20 cellular contexts compared by ENCODE assay signal in the genomic region with DNA sequence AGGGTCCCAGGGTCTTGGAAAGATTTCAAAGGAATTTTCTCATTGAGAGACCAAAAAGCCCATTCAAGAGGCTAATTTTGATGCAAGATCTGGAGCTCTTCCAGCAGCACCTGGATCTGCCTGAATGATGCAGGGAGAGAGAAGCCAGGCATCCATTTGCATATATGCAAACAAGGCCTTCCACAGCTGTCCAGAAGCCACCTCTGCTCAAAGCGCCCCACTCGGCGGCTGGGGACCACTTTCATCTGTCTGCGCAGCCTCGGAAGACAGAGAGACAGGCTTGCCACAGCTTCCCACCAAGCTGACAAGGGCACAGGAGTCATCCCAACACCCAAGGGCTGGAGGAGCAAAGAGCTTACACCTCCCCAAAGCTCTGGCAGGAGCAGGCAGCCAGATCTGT.
A peak's percentile ranks its signal among the peaks of the same experiment; 100 is the strongest.
DNase-seq lines count a peak whose midpoint lies in the region; ATAC-seq and TF ChIP-seq lines count a peak whose summit lies in the region.
"Had no signal": no experiment of that assay in that cellular context is flagged by ENCODE, and none has a peak within 500 bp of the region (broad histone marks: within the 10 kb centered on the region; RNA-seq: fewer than 3 reads in every experiment).

No MANE protein-coding gene starts in this region.

- ATAC-seq in GM21723 (IDR thresholded peaks at IDR 0.05; ENCODE audit: unreplicated experiment): peak; percentile 63
- ATAC-seq: activated CD8-positive, alpha-beta T cell treated with anti-CD3 and anti-CD28 coated beads, Interleukin-2, amount 10 ng/mL, durations not matched to agents 7 days and 5 days; activated naive CD4-positive, alpha-beta T cell treated with anti-CD3 and anti-CD28 coated beads, Interleukin-2, amount 50 U/mL, for 72 hours; activated T-cell treated with anti-CD3 and anti-CD28 coated beads, Interleukin-2, amount 50 U/mL, for 4 hours; HCT116; pancreas; PC-3 had no signal

- no peak overlapping the region; the same call in 1 of the 2 replicates for H3K4me3 ChIP-seq in Karpas-422 (ENCODE audit: low read length)
- no peak overlapping the region for H3K4me3 ChIP-seq in esophagus squamous epithelium
- H3K4me3 ChIP-seq: heart right ventricle, lung, pancreas, SJCRH30 had no signal

- H3K27me3 ChIP-seq in Karpas-422 (ENCODE audit: low read length): no peaks in the 10 kb centered on the region
- H3K27me3 ChIP-seq in esophagus squamous epithelium: peaks cover 0 to 22% (median 0%) of the 10 kb centered on the region in 4 donors
- H3K27me3 ChIP-seq: pancreas had no signal

- intact Hi-C loops in posterior vena cava (cut with DNase I): no loop called here
- intact Hi-C loops in esophagus squamous epithelium (cut with DNase I): no loop called here

- H3K9me2 ChIP-seq in Karpas-422 (replicated peaks; ENCODE audit: insufficient read depth, low read length): no peaks in the 10 kb centered on the region

- no peak overlapping the region for H3K27ac ChIP-seq in Karpas-422 (ENCODE audit: low read length)
- no peak overlapping the region for H3K27ac ChIP-seq in esophagus squamous epithelium
- H3K27ac ChIP-seq: heart right ventricle, pancreas, SJCRH30 had no signal

- no peak for TF ChIP-seq POLR2A in esophagus squamous epithelium (IDR thresholded peaks at IDR 0.05)

- DNase-seq in Karpas-422 (peak; percentile 80), posterior vena cava (ENCODE audit: low spot score) (peak; percentile 64), NCI-H187 treated with DMSO at 0.1 percent for 48 hours (lab: John Stamatoyannopoulos, UW) (no peak), esophagus squamous epithelium (lab: John Stamatoyannopoulos, UW) (no peak), NCI-H524 treated with DMSO at 0.1 percent for 48 hours (lab: John Stamatoyannopoulos, UW) (no peak)
- DNase-seq: activated CD8-positive, alpha-beta T cell treated with anti-CD3 and anti-CD28 coated beads, Interleukin-2, amount 10 ng/mL, durations not matched to agents 7 days and 5 days; activated T-cell treated with anti-CD3 and anti-CD28 coated beads, Interleukin-2, amount 50 U/mL, for 4 hours; heart right ventricle; IMR-90; NCI-H774; pancreas; PC-3; SJCRH30; stimulated activated CD4-positive, alpha-beta T cell treated with anti-CD3 and anti-CD28 coated beads, Interleukin-2, amount 100 ng/mL, for 24 hours; T-helper 2 cell had no signal

- H3K36me3 ChIP-seq in Karpas-422 (ENCODE audit: insufficient read depth, low read length) (no peaks in the 10 kb centered on the region), esophagus squamous epithelium (no peaks in the 10 kb centered on the region)
- H3K36me3 ChIP-seq: heart right ventricle, pancreas, SJCRH30 had no signal

- no peaks in the 10 kb centered on the region for H3K79me2 ChIP-seq in Karpas-422 (ENCODE audit: low read length)

- peak overlapping the region; percentile 9; the same call in 1 of the 2 replicates for H3K9ac ChIP-seq in Karpas-422 (ENCODE audit: low read length)

- H2AFZ ChIP-seq in Karpas-422 (ENCODE audit: low read length): no peak overlapping the region

- peaks cover 18% of the 10 kb centered on the region for H3K4me1 ChIP-seq in Karpas-422 (ENCODE audit: low read length)
- no peaks in the 10 kb centered on the region for H3K4me1 ChIP-seq in esophagus squamous epithelium
- H3K4me1 ChIP-seq: pancreas, SJCRH30 had no signal

- TF ChIP-seq CTCF in GM12873 (IDR thresholded peaks at IDR 0.05; ENCODE audit: insufficient read depth, low read depth, low read length, missing control alignments) (peak; percentile 20), esophagus squamous epithelium (IDR thresholded peaks at IDR 0.05) (no peak)

- H3K9me3 ChIP-seq in Karpas-422 (ENCODE audit: low read length) (no peaks in the 10 kb centered on the region), esophagus squamous epithelium (no peaks in the 10 kb centered on the region)
- H3K9me3 ChIP-seq: heart right ventricle, pancreas, SJCRH30 had no signal

- H3K4me2 ChIP-seq in Karpas-422 (ENCODE audit: low read depth, low read length, poor library complexity, severe bottlenecking): peak overlapping the region; percentile 34

- H4K20me1 ChIP-seq in Karpas-422 (ENCODE audit: insufficient read depth, low read depth, low read length): peaks cover 7% of the 10 kb centered on the region; the same call in 1 of the 2 replicates

- 86% methylated on average over 5 of the region's 5 CpGs; no CpG with 5 or more reads in 1 of the 2 donors for whole genome bisulfite sequencing in esophagus squamous epithelium, 2 donors

Comparison
In these comparisons a context has a peak if more than half of its experiments do, and no peak if none do; other contexts are left out.
1. DNase-seq: peak in Karpas-422 (single experiment) and posterior vena cava (single experiment); none in NCI-H187 treated with DMSO at 0.1 percent for 48 hours (single experiment), esophagus squamous epithelium (single experiment) and NCI-H524 treated with DMSO at 0.1 percent for 48 hours (single experiment).